14 cellular contexts compared by ENCODE assay signal in the genomic region with DNA sequence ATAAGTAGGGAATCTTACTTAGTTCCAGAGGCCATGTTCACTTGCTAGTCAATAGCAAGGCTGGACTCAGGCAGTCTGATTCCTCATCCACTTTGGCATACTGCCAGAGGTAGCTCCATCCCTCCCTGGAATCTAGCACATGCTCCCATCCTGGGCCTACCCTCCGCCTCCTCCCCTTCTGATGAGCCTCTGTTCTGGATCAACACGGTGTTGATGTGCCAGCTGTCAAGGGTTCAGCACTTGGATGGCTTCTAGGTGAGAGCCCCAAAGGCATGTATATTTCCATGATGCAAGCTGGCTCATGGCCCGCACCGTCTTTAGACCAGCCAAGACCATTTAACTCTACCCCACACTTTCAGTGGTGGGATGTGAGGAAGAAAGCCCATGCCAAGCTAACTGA. TPM values are rescaled to one million over a fixed set of nuclear protein-coding genes. Genes with fewer than 3 reads are reported as not detected.
A peak's percentile ranks its signal among the peaks of the same experiment; 100 is the strongest.
DNase-seq lines count a peak whose midpoint lies in the region; ATAC-seq and TF ChIP-seq lines count a peak whose summit lies in the region.
"Had no signal": no experiment of that assay in that cellular context is flagged by ENCODE, and none has a peak within 500 bp of the region (broad histone marks: within the 10 kb centered on the region; RNA-seq: fewer than 3 reads in every experiment).

No MANE protein-coding gene starts in this region.

- no peaks in the 10 kb centered on the region for H3K27me3 ChIP-seq in breast epithelium
- H3K27me3 ChIP-seq in uterus: no peaks in the 10 kb centered on the region
- H3K27me3 ChIP-seq: ovary had no signal

- no peaks in the 10 kb centered on the region for H3K36me3 ChIP-seq in breast epithelium
- H3K36me3 ChIP-seq in uterus: no peaks in the 10 kb centered on the region
- H3K36me3 ChIP-seq: ovary had no signal

- no peaks in the 10 kb centered on the region for H3K36me3 Mint-ChIP-seq in MCF 10A (ENCODE audit: insufficient read depth, unreplicated experiment)
- peaks cover 5% of the 10 kb centered on the region for H3K36me3 Mint-ChIP-seq in activated T-helper 1 cell treated with anti-CD3 and anti-CD28 coated beads, Interleukin-12 subunit alpha, Interleukin-12 subunit beta, Interleukin-2, Interleukin-4 antibody, amounts not matched to agents 30 ng/mL and 10 ng/mL and 1 ng/mL, durations not matched to agents 14 hours and 24 hours and 36 hours (ENCODE audit: low read depth)

- DNase-seq in breast epithelium (ENCODE audit: low spot score in 2 of 2) (no peak), MCF 10A (ENCODE audit: unreplicated experiment) (no peak), SHP77 (lab: John Stamatoyannopoulos, UW) (peak; percentile 26 to 39), left ventricle myocardium superior (peak; percentile 80), uterus (peak; percentile 73 to 79), dedifferentiated amniotic fluid mesenchymal stem cell (ENCODE audit: extremely low spot score) (no peak), T-helper 9 cell (no peak)
- no peak for DNase-seq in activated T-helper 1 cell treated with anti-CD3 and anti-CD28 coated beads, Interleukin-12 subunit alpha, Interleukin-12 subunit beta, Interleukin-2, Interleukin-4 antibody, amounts not matched to agents 30 ng/mL and 10 ng/mL and 1 ng/mL, durations not matched to agents 14 hours and 24 hours and 36 hours (ENCODE audit: low spot score)
- DNase-seq: activated CD4-positive, CD25-positive, alpha-beta regulatory T cell treated with anti-CD3 and anti-CD28 coated beads, Interleukin-2, amount 50 U/mL, for 72 hours; HFFc6; mesenchymal stem cell; SW 1271 had no signal

- H3K9me3 ChIP-seq in breast epithelium: no peaks in the 10 kb centered on the region
- no peaks in the 10 kb centered on the region for H3K9me3 ChIP-seq in uterus
- H3K9me3 ChIP-seq: ovary had no signal

- POLR2A ChIA-PET in MCF 10A (lab: Yijun Ruan, JAX): no interaction called here

- no peak overlapping the region for H3K27ac Mint-ChIP-seq in MCF 10A (ENCODE audit: low read depth, unreplicated experiment)
- H3K27ac Mint-ChIP-seq in activated T-helper 1 cell treated with anti-CD3 and anti-CD28 coated beads, Interleukin-12 subunit alpha, Interleukin-12 subunit beta, Interleukin-2, Interleukin-4 antibody, amounts not matched to agents 30 ng/mL and 10 ng/mL and 1 ng/mL, durations not matched to agents 14 hours and 24 hours and 36 hours: no peak overlapping the region
- H3K27ac Mint-ChIP-seq: HFFc6 had no signal

- H3K4me1 Mint-ChIP-seq in MCF 10A (ENCODE audit: insufficient read depth, unreplicated experiment): peaks cover 4% of the 10 kb centered on the region
- no peaks in the 10 kb centered on the region for H3K4me1 Mint-ChIP-seq in activated T-helper 1 cell treated with anti-CD3 and anti-CD28 coated beads, Interleukin-12 subunit alpha, Interleukin-12 subunit beta, Interleukin-2, Interleukin-4 antibody, amounts not matched to agents 30 ng/mL and 10 ng/mL and 1 ng/mL, durations not matched to agents 14 hours and 24 hours and 36 hours (ENCODE audit: low read depth)

- no peak overlapping the region for H3K4me3 Mint-ChIP-seq in MCF 10A (ENCODE audit: unreplicated experiment)
- H3K4me3 Mint-ChIP-seq in activated T-helper 1 cell treated with anti-CD3 and anti-CD28 coated beads, Interleukin-12 subunit alpha, Interleukin-12 subunit beta, Interleukin-2, Interleukin-4 antibody, amounts not matched to agents 30 ng/mL and 10 ng/mL and 1 ng/mL, durations not matched to agents 14 hours and 24 hours and 36 hours: no peak overlapping the region
- H3K4me3 Mint-ChIP-seq: HFFc6 had no signal

- TF ChIP-seq CTCF in breast epithelium (IDR thresholded peaks at IDR 0.05): no peak
- no peak for TF ChIP-seq CTCF in MCF 10A (IDR thresholded peaks at IDR 0.05; ENCODE audit: unreplicated experiment)
- no peak for TF ChIP-seq CTCF in uterus (IDR thresholded peaks at IDR 0.05)

- ATAC-seq in left ventricle myocardium superior: peak; percentile 89

- peaks cover 0 to 8% of the 10 kb centered on the region in 2 donors for H3K4me1 ChIP-seq in breast epithelium
- peaks cover 4 to 6% of the 10 kb centered on the region in 2 donors for H3K4me1 ChIP-seq in uterus

- no peaks in the 10 kb centered on the region for H3K9me3 Mint-ChIP-seq in MCF 10A (ENCODE audit: unreplicated experiment)
- no peaks in the 10 kb centered on the region for H3K9me3 Mint-ChIP-seq in activated T-helper 1 cell treated with anti-CD3 and anti-CD28 coated beads, Interleukin-12 subunit alpha, Interleukin-12 subunit beta, Interleukin-2, Interleukin-4 antibody, amounts not matched to agents 30 ng/mL and 10 ng/mL and 1 ng/mL, durations not matched to agents 14 hours and 24 hours and 36 hours
- H3K9me3 Mint-ChIP-seq: HFFc6 had no signal

- peaks cover 22% of the 10 kb centered on the region for H3K27me3 Mint-ChIP-seq in MCF 10A (ENCODE audit: insufficient read depth, unreplicated experiment)
- H3K27me3 Mint-ChIP-seq in activated T-helper 1 cell treated with anti-CD3 and anti-CD28 coated beads, Interleukin-12 subunit alpha, Interleukin-12 subunit beta, Interleukin-2, Interleukin-4 antibody, amounts not matched to agents 30 ng/mL and 10 ng/mL and 1 ng/mL, durations not matched to agents 14 hours and 24 hours and 36 hours (ENCODE audit: insufficient read depth): peaks cover 3% of the 10 kb centered on the region

- BruUV-seq in MCF 10A (replicated peaks; lab: Mats Ljungman, UMichigan): no TSS peak

- intact Hi-C loops in breast epithelium (cut with DNase I; ENCODE audit: low total_unique reads) (no loop called here), MCF 10A (cut with micrococcal nuclease) (no loop called here), left ventricle myocardium superior (cut with micrococcal nuclease) (no loop called here), uterus (cut with DNase I; ENCODE audit: low total_unique reads) (no loop called here)
- intact Hi-C loops in activated T-helper 1 cell treated with anti-CD3 and anti-CD28 coated beads, Interleukin-12 subunit alpha, Interleukin-12 subunit beta, Interleukin-2, Interleukin-4 antibody, amounts not matched to agents 30 ng/mL and 10 ng/mL and 1 ng/mL, durations not matched to agents 14 hours and 24 hours and 36 hours (cut with micrococcal nuclease): no loop called here

- CTCF ChIA-PET in MCF 10A (lab: Yijun Ruan, JAX): no interaction called here

- H3K27ac ChIP-seq in breast epithelium (peak overlapping the region; percentile 20 to 67), uterus (peak overlapping the region in 1 of 2 donors; percentile 11)
- H3K27ac ChIP-seq: ovary had no signal

- no peak for TF ChIP-seq POLR2A in breast epithelium (IDR thresholded peaks at IDR 0.05)
- TF ChIP-seq POLR2A in uterus (IDR thresholded peaks at IDR 0.05): no peak

- H3K4me3 ChIP-seq in breast epithelium (no peak overlapping the region), uterus (no peak overlapping the region)
- H3K4me3 ChIP-seq: ovary had no signal

RNA-seq across cellular contexts. Expression of gene ZMYND12, which starts 36.4 kb away (rescaled TPM):
- total RNA-seq in breast epithelium (1 to 10 TPM; 1.3 to 4.6 (median 3.8) TPM), MCF 10A (2022) (0.21 TPM in 1 of 2 replicates, not detected in the other), left ventricle myocardium superior (0.84 TPM), uterus (1 to 10 TPM in 1 of 4 donors, under 1 TPM in 1, not detected in 2; 0.59 to 5.7 TPM)
- total RNA-seq in activated T-helper 1 cell treated with anti-CD3 and anti-CD28 coated beads, Interleukin-12 subunit alpha, Interleukin-12 subunit beta, Interleukin-2, Interleukin-4 antibody, amounts not matched to agents 30 ng/mL and 10 ng/mL and 1 ng/mL, durations not matched to agents 14 hours and 24 hours and 36 hours: not detected in 2 replicates
- total RNA-seq: OCI-LY7 had no signal

RNA-seq across cellular contexts. Expression of gene PPCS, which starts 36.9 kb away (rescaled TPM):
- total RNA-seq in breast epithelium: 10 to 100 TPM; 67.8 to 89.3 (median 77.0) TPM
- total RNA-seq in MCF 10A (2022): 56.1 and 56.9 TPM in 2 replicates
- 31.1 TPM for total RNA-seq in left ventricle myocardium superior
- total RNA-seq in uterus: 10 to 100 TPM; 11.5 to 76.3 (median 46.7) TPM
- total RNA-seq in activated T-helper 1 cell treated with anti-CD3 and anti-CD28 coated beads, Interleukin-12 subunit alpha, Interleukin-12 subunit beta, Interleukin-2, Interleukin-4 antibody, amounts not matched to agents 30 ng/mL and 10 ng/mL and 1 ng/mL, durations not matched to agents 14 hours and 24 hours and 36 hours: 40.1 and 48.0 TPM in 2 replicates

RNA-seq across cellular contexts. Expression of gene RIMKLA, which starts 38.9 kb away (rescaled TPM):
- total RNA-seq in breast epithelium (under 1 TPM; 0.32 to 0.73 (median 0.66) TPM), MCF 10A (2022) (not detected in 2 replicates), left ventricle myocardium superior (9.7 TPM), uterus (1 to 10 TPM in 1 of 4 donors, under 1 TPM in 2, not detected in 1; under 0.01 to 1.6 (median 0.62) TPM)
- 3.3 and 4.8 TPM in 2 replicates for total RNA-seq in activated T-helper 1 cell treated with anti-CD3 and anti-CD28 coated beads, Interleukin-12 subunit alpha, Interleukin-12 subunit beta, Interleukin-2, Interleukin-4 antibody, amounts not matched to agents 30 ng/mL and 10 ng/mL and 1 ng/mL, durations not matched to agents 14 hours and 24 hours and 36 hours
- total RNA-seq: HFFc6, OCI-LY7 had no signal

RNA-seq across cellular contexts. Expression of gene CCDC30, which starts 43.6 kb away (rescaled TPM):
- total RNA-seq in breast epithelium: 10 to 100 TPM in 2 of 3 donors, 1 to 10 TPM in 1; 3.4 to 15.4 (median 14.0) TPM
- total RNA-seq in MCF 10A (2022): 2.2 and 3.2 TPM in 2 replicates
- 1.2 TPM for total RNA-seq in left ventricle myocardium superior
- total RNA-seq in uterus: 10 to 100 TPM in 1 of 4 donors, 1 to 10 TPM in 3; 1.5 to 11.0 (median 6.0) TPM
- 1.0 and 1.9 TPM in 2 replicates for total RNA-seq in activated T-helper 1 cell treated with anti-CD3 and anti-CD28 coated beads, Interleukin-12 subunit alpha, Interleukin-12 subunit beta, Interleukin-2, Interleukin-4 antibody, amounts not matched to agents 30 ng/mL and 10 ng/mL and 1 ng/mL, durations not matched to agents 14 hours and 24 hours and 36 hours

Comparison
In these comparisons a context has a peak if more than half of its experiments do, and no peak if none do; other contexts are left out.
1. DNase-seq: peak in SHP77 (2 of 2), left ventricle myocardium superior (single experiment) and uterus (2 of 2); none in breast epithelium (0 of 2), MCF 10A (single experiment), activated T-helper 1 cell treated with anti-CD3 and anti-CD28 coated beads, Interleukin-12 subunit alpha, Interleukin-12 subunit beta, Interleukin-2, Interleukin-4 antibody, amounts not matched to agents 30 ng/mL and 10 ng/mL and 1 ng/mL, durations not matched to agents 14 hours and 24 hours and 36 hours (single experiment), dedifferentiated amniotic fluid mesenchymal stem cell (single experiment) and T-helper 9 cell (single experiment).